20 cellular contexts compared by ENCODE assay signal in genomic region chrX:98380106-98380505, GRCh38.
A peak's percentile ranks its signal among the peaks of the same experiment; 100 is the strongest.
DNase-seq lines count a peak whose midpoint lies in the region; ATAC-seq, FAIRE-seq and TF ChIP-seq lines count a peak whose summit lies in the region.
"Had no signal": no experiment of that assay in that cellular context is flagged by ENCODE, and none has a peak within 500 bp of the region (broad histone marks: within the 10 kb centered on the region; RNA-seq: fewer than 3 reads in every experiment).

No MANE protein-coding gene starts in this region.

- H3K23ac ChIP-seq in H1 (ENCODE audit: insufficient read length): no peak overlapping the region

- H3K4me1 ChIP-seq in H1 (replicated peaks in 1 of 4; ENCODE audit: control insufficient read depth in 3 of 4, insufficient read depth in 4 of 4, low read length in 3 of 4) (no peaks in the 10 kb centered on the region), kidney (ENCODE audit: control insufficient read depth in 1 of 2, insufficient read depth in 1 of 2, low read depth in 1 of 2, low read length in 2 of 2) (no peaks in the 10 kb centered on the region), OCI-LY7 (ENCODE audit: insufficient read depth, low read length, poor library complexity, severe bottlenecking) (no peaks in the 10 kb centered on the region)
- H3K4me1 ChIP-seq: SJCRH30 had no signal

- H3K9me3 ChIP-seq in H1 (ENCODE audit: insufficient read depth in 2 of 2, low read depth in 1 of 2, low read length in 1 of 2): peaks cover 0 to 4% of the 10 kb centered on the region in 2 experiments; a peak in 1 of 4 replicates
- no peaks in the 10 kb centered on the region for H3K9me3 ChIP-seq in kidney (ENCODE audit: control insufficient read depth in 1 of 2, low read length in 2 of 2)
- no peaks in the 10 kb centered on the region for H3K9me3 ChIP-seq in OCI-LY7 (ENCODE audit: low read length)
- H3K9me3 ChIP-seq: SJCRH30 had no signal

- TF ChIP-seq RAD21 in H1 (IDR thresholded peaks at IDR 0.05 in 1 of 2, conservative IDR thresholded peaks at IDR 0.05 in 1 of 2; ENCODE audit: low read depth in 2 of 2, low read length in 2 of 2): peak; percentile 15 to 32; a peak in 2 of 4 replicates

- H2AK5ac ChIP-seq in H1 (ENCODE audit: low read depth, low read length): no peak overlapping the region

- H3K4me2 ChIP-seq in H1 (ENCODE audit: insufficient read depth in 1 of 2, low read depth in 2 of 2, low read length in 2 of 2) (no peak overlapping the region; a peak in 1 of 4 replicates), OCI-LY7 (ENCODE audit: low read length) (no peak overlapping the region)

- H3K27ac Mint-ChIP-seq in type B pancreatic cell: no peak overlapping the region
- no peak overlapping the region for H3K27ac Mint-ChIP-seq in T-cell
- H3K27ac Mint-ChIP-seq: B cell; CD4-positive, alpha-beta T cell had no signal

- POLR2A ChIA-PET in HEK293T (lab: Yijun Ruan, JAX): no interaction called here
- POLR2A ChIA-PET in H1 (lab: Charles Lee; ENCODE audit: partially characterized antibody): no interaction called here
- POLR2A ChIA-PET in OCI-LY7 (lab: Charles Lee): no interaction called here
- POLR2A ChIA-PET in T-cell (lab: Charles Lee): no interaction called here

- no peak overlapping the region for H3K56ac ChIP-seq in H1 (replicated peaks; ENCODE audit: insufficient read length, low read depth, low read length)

- no peaks in the 10 kb centered on the region for H3K36me3 ChIP-seq in H1 (ENCODE audit: control insufficient read depth in 2 of 4, insufficient read depth in 4 of 4, low read length in 3 of 4)
- H3K36me3 ChIP-seq in kidney (ENCODE audit: control insufficient read depth in 1 of 2, insufficient read depth in 2 of 2, low read length in 2 of 2): no peaks in the 10 kb centered on the region
- H3K36me3 ChIP-seq in OCI-LY7 (ENCODE audit: insufficient read depth, low read length): no peaks in the 10 kb centered on the region
- H3K36me3 ChIP-seq: SJCRH30 had no signal

- H3K23me2 ChIP-seq in H1 (ENCODE audit: low read depth, low read length): no peaks in the 10 kb centered on the region

- no peak for TF ChIP-seq EP300 in H1 (IDR thresholded peaks at IDR 0.05; ENCODE audit: borderline replicate concordance in 1 of 2, low read depth in 2 of 2, low read length in 2 of 2)

- WGBS in H1 (ENCODE audit: extremely low coverage in 1 of 2, insufficient coverage in 1 of 2, insufficient read length in 1 of 2, insufficient replicate concordance in 2 of 2, low coverage in 1 of 2, low lambda C conversion rate in 2 of 2, missing lambda C conversion rate in 1 of 2), 2 experiments: 43% methylated on average over 7 of the region's 11 CpGs; no CpG with 5 or more reads in 1 of the 2 experiments

- no peak for TF ChIP-seq POLR2A in H1 (IDR thresholded peaks at IDR 0.05; ENCODE audit: control extremely low read depth in 1 of 2, low read depth in 2 of 2, low read length in 2 of 2)

- no TSS peak for BruUV-seq in OCI-LY7 (replicated peaks; lab: Mats Ljungman, UMichigan)

- H3K4ac ChIP-seq in H1 (replicated peaks; ENCODE audit: insufficient read length, low read depth, low read length): no peak overlapping the region

- H3K4me3 ChIP-seq in H1 (ENCODE audit: extremely low read depth in 1 of 4, insufficient read depth in 2 of 4, low read depth in 3 of 4, low read length in 4 of 4) (no peak overlapping the region), kidney (ENCODE audit: low read length in 2 of 2) (no peak overlapping the region), OCI-LY7 (ENCODE audit: low read depth, low read length, poor library complexity, severe bottlenecking) (no peak overlapping the region)
- H3K4me3 ChIP-seq: SJCRH30 had no signal

- H3K4me1 Mint-ChIP-seq in type B pancreatic cell (ENCODE audit: unreplicated experiment) (no peaks in the 10 kb centered on the region), T-cell (no peaks in the 10 kb centered on the region)
- H3K4me1 Mint-ChIP-seq: B cell had no signal

- H2BK12ac ChIP-seq in H1 (ENCODE audit: low read depth, low read length): no peak overlapping the region

- H2BK120ac ChIP-seq in H1 (replicated peaks; ENCODE audit: low read depth, low read length): peak overlapping the region; percentile 33

- H4K5ac ChIP-seq in H1 (ENCODE audit: insufficient read length, low read depth, low read length): no peak overlapping the region

- H3K9me3 Mint-ChIP-seq in type B pancreatic cell (peaks cover 10% of the 10 kb centered on the region), T-cell (no peaks in the 10 kb centered on the region)

- H2BK15ac ChIP-seq in H1 (ENCODE audit: low read length): no peak overlapping the region

- H3K36me3 Mint-ChIP-seq in type B pancreatic cell (no peaks in the 10 kb centered on the region), T-cell (no peaks in the 10 kb centered on the region)

- no peak overlapping the region for H2BK5ac ChIP-seq in H1 (ENCODE audit: low read depth, low read length)

- H3K18ac ChIP-seq in H1 (ENCODE audit: extremely low read depth, low read length): no peak overlapping the region

- no peak overlapping the region for H3K14ac ChIP-seq in H1 (ENCODE audit: insufficient read length)

- TF ChIP-seq CTCF in H1 (IDR thresholded peaks at IDR 0.05; ENCODE audit: control extremely low read depth in 1 of 3, insufficient read depth in 1 of 3, low read depth in 1 of 3, low read length in 3 of 3): peak in 2 of 3 experiments; percentile 3 to 8; a peak in 2 of 4 replicates
- no peak for TF ChIP-seq CTCF in kidney (IDR thresholded peaks at IDR 0.05; ENCODE audit: borderline replicate concordance, extremely low read depth, insufficient read depth)
- peak; percentile 62 for TF ChIP-seq CTCF in type B pancreatic cell (conservative IDR thresholded peaks at IDR 0.05)
- no peak for TF ChIP-seq CTCF in OCI-LY7 (conservative IDR thresholded peaks at IDR 0.05; ENCODE audit: low read length)

- peak overlapping the region; percentile 74 for H4K91ac ChIP-seq in H1 (replicated peaks; ENCODE audit: insufficient read length, low read length)

- no peaks in the 10 kb centered on the region for H3K79me1 ChIP-seq in H1 (ENCODE audit: low read depth, low read length)

- no peak for ATAC-seq in T-cell (replicated peaks in 1 of 4)

- H2AFZ ChIP-seq in H1 (ENCODE audit: low read length) (no peak overlapping the region), OCI-LY7 (ENCODE audit: low read length) (no peak overlapping the region)

- DNase-seq in HEK293T (ENCODE audit: extremely low spot score): peak; percentile 17
- DNase-seq in H1 (ENCODE audit: low read depth in 1 of 2, low spot score in 2 of 2): peak; percentile 39 to 57
- peak; percentile 37 for DNase-seq in kidney
- no peak for DNase-seq in type B pancreatic cell (ENCODE audit: extremely low spot score, unreplicated experiment)
- no peak for DNase-seq in AML-193 (lab: John Stamatoyannopoulos, UW)
- DNase-seq in OCI-LY7 (ENCODE audit: low spot score): no peak
- no peak for DNase-seq in T-cell
- DNase-seq: Calu3; CD4-positive, alpha-beta T cell; DMS79; GDM1; Karpas-422; NCI-H1930; NCI-H2171 treated with DMSO at 0.1 percent for 48 hours; NCI-H524; OCI-M1; SJCRH30 had no signal

- H3K9ac ChIP-seq in H1 (replicated peaks in 1 of 4; ENCODE audit: extremely low read depth in 1 of 4, low read depth in 3 of 4, low read length in 3 of 4): no peak overlapping the region
- no peak overlapping the region for H3K9ac ChIP-seq in kidney (ENCODE audit: low read length in 2 of 2)

- intact Hi-C loops in kidney (cut with DNase I): no loop called here
- intact Hi-C loops in OCI-LY7 (cut with micrococcal nuclease; ENCODE audit: unreplicated experiment): no loop called here

- H3K4me3 Mint-ChIP-seq in type B pancreatic cell: peak overlapping the region; percentile 31
- H3K4me3 Mint-ChIP-seq in T-cell: no peak overlapping the region
- H3K4me3 Mint-ChIP-seq: B cell; CD4-positive, alpha-beta T cell had no signal

- H3K27me3 ChIP-seq in H1 (replicated peaks in 1 of 4; ENCODE audit: control insufficient read depth in 3 of 4, extremely low read depth in 1 of 4, insufficient read depth in 3 of 4, low read length in 3 of 4): no peaks in the 10 kb centered on the region
- H3K27me3 ChIP-seq: SJCRH30 had no signal

- H3K79me2 ChIP-seq in H1 (ENCODE audit: control insufficient read depth in 1 of 2, insufficient read depth in 2 of 2, low read length in 2 of 2) (no peaks in the 10 kb centered on the region), OCI-LY7 (ENCODE audit: insufficient read depth, low read depth, low read length) (no peaks in the 10 kb centered on the region)

- no peak overlapping the region for H4K8ac ChIP-seq in H1 (ENCODE audit: extremely low read depth, insufficient read depth, low read length)

- no peaks in the 10 kb centered on the region for H3K9me2 ChIP-seq in OCI-LY7 (ENCODE audit: insufficient read depth, low read length)

- CTCF ChIA-PET in HEK293T (lab: Yijun Ruan, JAX) (no interaction called here), H1 (lab: Charles Lee; ENCODE audit: partially characterized antibody) (interaction anchor here (0.6 to 1.4 kb wide), 2 partner anchors 17 to 329 kb away, joined by 3 read pairs; no protein-coding TSS in a partner anchor), OCI-LY7 (lab: Charles Lee; ENCODE audit: unreplicated experiment) (no interaction called here), T-cell (lab: Charles Lee) (no interaction called here)

- H2BK20ac ChIP-seq in H1 (ENCODE audit: low read length): no peak overlapping the region

- no peaks in the 10 kb centered on the region for H4K20me1 ChIP-seq in H1 (replicated peaks in 1 of 2; ENCODE audit: control insufficient read depth in 1 of 2, insufficient read depth in 2 of 2, low read length in 2 of 2)
- no peaks in the 10 kb centered on the region for H4K20me1 ChIP-seq in OCI-LY7 (ENCODE audit: insufficient read depth, low read length)

- FAIRE-seq in H1 (lab: Jason Lieb, UNC): no peak
- FAIRE-seq in kidney (lab: Jason Lieb, UNC): no peak
- FAIRE-seq: GM12892 had no signal

- no peaks in the 10 kb centered on the region for H3K27me3 Mint-ChIP-seq in type B pancreatic cell
- no peaks in the 10 kb centered on the region for H3K27me3 Mint-ChIP-seq in T-cell
- H3K27me3 Mint-ChIP-seq: B cell; CD4-positive, alpha-beta T cell had no signal

- no peak overlapping the region for H3K27ac ChIP-seq in H1 (ENCODE audit: low read depth, low read length)
- H3K27ac ChIP-seq in kidney (ENCODE audit: low read depth in 2 of 2, low read length in 2 of 2): no peak overlapping the region
- no peak overlapping the region for H3K27ac ChIP-seq in OCI-LY7 (ENCODE audit: low read depth, low read length, poor library complexity, severe bottlenecking)
- H3K27ac ChIP-seq: RWPE1, SJCRH30 had no signal

TF ChIP-seq in HEK293T, 16 proteins besides CTCF, POLR2A, EP300 and RAD21:
- no peak for TF ChIP-seq SUZ12 (IDR thresholded peaks at IDR 0.05)
TF ChIP-seq in HEK293T: peak in this region for 0.

TF ChIP-seq in H1, 55 proteins besides CTCF, POLR2A, EP300 and RAD21 (continues in another document):
- no peak for TF ChIP-seq USF2 (IDR thresholded peaks at IDR 0.05; ENCODE audit: low read length)
- no peak for TF ChIP-seq EZH2 (IDR thresholded peaks at IDR 0.05; ENCODE audit: low read depth, low read length, severe bottlenecking)

Comparison
In these comparisons a context has a peak if more than half of its experiments do, and no peak if none do; other contexts are left out.
1. DNase-seq: peak in HEK293T (single experiment), H1 (2 of 2) and kidney (single experiment); none in type B pancreatic cell (single experiment), AML-193 (0 of 2), OCI-LY7 (single experiment) and T-cell (0 of 34).
2. CTCF ChIP-seq: peak in H1 (2 of 3) and type B pancreatic cell (single experiment); none in kidney (single experiment) and OCI-LY7 (single experiment).